In the genomic region with DNA sequence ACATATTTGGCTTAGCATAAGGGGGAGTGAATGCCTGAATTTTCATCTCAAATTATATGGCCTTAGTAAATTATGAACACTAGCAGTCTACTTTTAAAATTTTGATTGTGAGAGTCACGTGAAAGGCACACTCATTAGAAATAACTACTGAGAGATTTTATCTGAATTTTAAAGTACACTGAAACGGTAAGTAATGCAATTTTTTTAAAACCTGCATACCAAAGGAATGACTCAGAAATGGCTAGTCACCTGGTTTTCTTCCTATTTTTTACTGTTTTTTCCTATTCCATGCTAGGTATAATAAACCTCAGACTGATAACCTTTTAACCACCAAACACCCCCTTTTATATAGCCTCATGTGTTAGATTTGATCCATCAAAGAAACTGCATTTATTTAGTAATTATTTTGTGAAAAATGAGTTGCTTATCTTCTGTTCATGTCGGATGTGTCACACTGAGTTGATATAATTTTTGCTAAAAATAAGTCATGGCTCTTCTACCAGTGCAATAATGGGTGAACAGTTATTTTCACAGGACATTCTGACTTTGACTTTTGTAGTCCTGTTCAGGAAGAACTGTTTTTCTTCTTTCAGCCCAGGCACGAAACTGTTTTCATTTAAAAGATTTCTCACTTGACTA, we compare ENCODE assay signal across 17 cellular contexts. TPM values are rescaled to one million over a fixed set of nuclear protein-coding genes. Genes with fewer than 3 reads are reported as not detected.
DNase-seq lines count a peak whose midpoint lies in the region; ATAC-seq, FAIRE-seq and TF ChIP-seq lines count a peak whose summit lies in the region.
"Had no signal": no experiment of that assay in that cellular context is flagged by ENCODE, and none has a peak within 500 bp of the region (broad histone marks: within the 10 kb centered on the region; RNA-seq: fewer than 3 reads in every experiment).

No MANE protein-coding gene starts in this region.

- H3K9me3 ChIP-seq in HCT116 (ENCODE audit: control insufficient read depth in 1 of 2, insufficient read depth in 1 of 2, low read depth in 1 of 2, low read length in 2 of 2) (no peaks in the 10 kb centered on the region), astrocyte (ENCODE audit: insufficient read depth, low read depth, low read length) (no peaks in the 10 kb centered on the region), sigmoid colon (no peaks in the 10 kb centered on the region)
- H3K9me3 ChIP-seq: adrenal gland, upper lobe of right lung had no signal

- DNase-seq in HCT116 (ENCODE audit: low read depth, low spot score): no peak
- DNase-seq in astrocyte (ENCODE audit: low read depth): peak; percentile 50
- DNase-seq in glomerular visceral epithelial cell (ENCODE audit: extremely low spot score): peak; percentile 6
- DNase-seq in sigmoid colon: no peak
- DNase-seq in NCI-H82 treated with DMSO at 0.1 percent for 48 hours (lab: John Stamatoyannopoulos, UW; ENCODE audit: unreplicated experiment): no peak
- no peak for DNase-seq in NCI-H2107 (lab: John Stamatoyannopoulos, UW)
- DNase-seq: activated CD4-positive, alpha-beta T cell treated with anti-CD3 and anti-CD28 coated beads for 48 hours; adrenal gland; DMS153; NCI-H2081; NCI-H774; stimulated activated CD4-positive, alpha-beta T cell treated with anti-CD3 and anti-CD28 coated beads, Interleukin-4, amount 100 ng/mL, for 24 hours; upper lobe of right lung had no signal

- no peaks in the 10 kb centered on the region for H3K9me3 Mint-ChIP-seq in astrocyte (ENCODE audit: unreplicated experiment)
- H3K9me3 Mint-ChIP-seq: dendritic cell treated with granulocyte-macrophage colony-stimulating factor and Interleukin-4, amounts not matched to agents 40 ng/mL and 50 ng/mL, for 4 days had no signal

- H3K4me3 ChIP-seq in HCT116 (replicated peaks in 1 of 2; ENCODE audit: low read depth in 1 of 2, low read length in 2 of 2) (no peak overlapping the region), astrocyte (ENCODE audit: insufficient read depth, low read depth, low read length) (no peak overlapping the region), sigmoid colon (no peak overlapping the region)
- H3K4me3 ChIP-seq: adrenal gland, upper lobe of right lung had no signal

- no TSS peak for BruUV-seq in HCT116 (replicated peaks; lab: Mats Ljungman, UMichigan)

- no peak for FAIRE-seq in astrocyte (lab: Jason Lieb, UNC)
- FAIRE-seq: HTR-8/SVneo had no signal

- no peaks in the 10 kb centered on the region for H3K27me3 Mint-ChIP-seq in astrocyte (ENCODE audit: low read depth, unreplicated experiment)
- H3K27me3 Mint-ChIP-seq: dendritic cell treated with granulocyte-macrophage colony-stimulating factor and Interleukin-4, amounts not matched to agents 40 ng/mL and 50 ng/mL, for 4 days had no signal

- WGBS in sigmoid colon, 2 donors: 86 to 89% methylated on average over 4 of the region's 4 CpGs

- no peak for ATAC-seq in HCT116
- no peak for ATAC-seq in GM19351 (IDR thresholded peaks at IDR 0.05; ENCODE audit: unreplicated experiment)
- no peak for ATAC-seq in HG03432 (IDR thresholded peaks at IDR 0.05; ENCODE audit: unreplicated experiment)
- ATAC-seq: upper lobe of right lung had no signal

- H3K79me2 ChIP-seq in HCT116 (ENCODE audit: insufficient read depth, low read length) (no peaks in the 10 kb centered on the region), astrocyte (ENCODE audit: insufficient read depth, low read length) (no peaks in the 10 kb centered on the region)

- H3K4me1 ChIP-seq in HCT116 (ENCODE audit: control insufficient read depth in 1 of 2, insufficient read depth in 2 of 2, low read length in 2 of 2) (peaks cover 0 to 7% of the 10 kb centered on the region in 2 experiments; a peak in 2 of 4 replicates), astrocyte (ENCODE audit: insufficient read depth, low read length) (peaks cover 8% of the 10 kb centered on the region), sigmoid colon (peaks cover 0 to 56% (median 28%) of the 10 kb centered on the region in 4 donors)
- H3K4me1 ChIP-seq: upper lobe of right lung had no signal

- POLR2A ChIA-PET in HCT116 (lab: Charles Lee): no interaction called here

- intact Hi-C loops in HCT116 (cut with micrococcal nuclease): no loop called here
- intact Hi-C loops in sigmoid colon (cut with DNase I): no loop called here

- H3K27me3 ChIP-seq in HCT116 (ENCODE audit: insufficient read depth, low read length) (no peaks in the 10 kb centered on the region), astrocyte (ENCODE audit: insufficient read depth, low read length) (no peaks in the 10 kb centered on the region), sigmoid colon (no peaks in the 10 kb centered on the region)
- H3K27me3 ChIP-seq: adrenal gland, upper lobe of right lung had no signal

- RAD21 ChIA-PET in HCT116 (lab: Charles Lee; ENCODE audit: low non-redundant PET in 1 of 2, low total read pairs in 2 of 2, uncharacterized antibody in 2 of 2, unreplicated experiment in 2 of 2): no interaction called here

- peaks cover 7% of the 10 kb centered on the region for H3K36me3 Mint-ChIP-seq in astrocyte (ENCODE audit: low read depth, unreplicated experiment)

- H3K4me1 Mint-ChIP-seq in astrocyte (ENCODE audit: low read depth, unreplicated experiment): peaks cover 42% of the 10 kb centered on the region

- no peak for TF ChIP-seq RAD21 in HCT116 (IDR thresholded peaks at IDR 0.05; ENCODE audit: low read depth)

- H3K9me2 ChIP-seq in HCT116 (ENCODE audit: insufficient read depth): no peaks in the 10 kb centered on the region

- no peak for TF ChIP-seq EP300 in sigmoid colon (IDR thresholded peaks at IDR 0.05)

- H3K27ac Mint-ChIP-seq in astrocyte (ENCODE audit: unreplicated experiment): peak overlapping the region; percentile 75
- H3K27ac Mint-ChIP-seq: dendritic cell treated with granulocyte-macrophage colony-stimulating factor and Interleukin-4, amounts not matched to agents 40 ng/mL and 50 ng/mL, for 4 days had no signal

- no peak overlapping the region for H3K27ac ChIP-seq in HCT116 (ENCODE audit: low read depth, low read length)
- H3K27ac ChIP-seq in astrocyte (ENCODE audit: low read depth, low read length): peak overlapping the region; percentile 32
- H3K27ac ChIP-seq in sigmoid colon: peak overlapping the region in 3 of 4 donors; percentile 10 to 50 (median 39)
- H3K27ac ChIP-seq: upper lobe of right lung had no signal

- H4K20me1 ChIP-seq in HCT116 (ENCODE audit: insufficient read depth) (no peaks in the 10 kb centered on the region), astrocyte (ENCODE audit: insufficient read depth, low read length) (peaks cover 4% of the 10 kb centered on the region)

- TF ChIP-seq CTCF in HCT116 (IDR thresholded peaks at IDR 0.05 in 2 of 3, conservative IDR thresholded peaks at IDR 0.05 in 1 of 3; ENCODE audit: borderline replicate concordance in 1 of 3, insufficient read depth in 1 of 3, low read depth in 2 of 3, low read length in 2 of 3) (no peak), astrocyte (IDR thresholded peaks at IDR 0.05; ENCODE audit: insufficient read depth, low read depth, low read length) (no peak), sigmoid colon (IDR thresholded peaks at IDR 0.05) (no peak)

- H3K36me3 ChIP-seq in HCT116 (ENCODE audit: control insufficient read depth in 1 of 2, insufficient read depth in 2 of 2, low read length in 2 of 2) (no peaks in the 10 kb centered on the region), astrocyte (ENCODE audit: insufficient read depth, low read length) (no peaks in the 10 kb centered on the region), sigmoid colon (peaks cover 0 to 4% (median 0%) of the 10 kb centered on the region in 4 donors)
- H3K36me3 ChIP-seq: adrenal gland had no signal

- H3K4me2 ChIP-seq in HCT116 (ENCODE audit: low read length) (peak overlapping the region; percentile 4; the same call in 1 of the 2 replicates), astrocyte (ENCODE audit: low read length) (peak overlapping the region; percentile 21)

- peak overlapping the region; percentile 36 for H3K4me3 Mint-ChIP-seq in astrocyte (ENCODE audit: unreplicated experiment)
- H3K4me3 Mint-ChIP-seq: dendritic cell treated with granulocyte-macrophage colony-stimulating factor and Interleukin-4, amounts not matched to agents 40 ng/mL and 50 ng/mL, for 4 days had no signal

- no peak overlapping the region for H3K9ac ChIP-seq in HCT116 (ENCODE audit: low read length)
- no peak overlapping the region for H3K9ac ChIP-seq in astrocyte (ENCODE audit: low read length)

- CTCF ChIA-PET in HCT116 (lab: Charles Lee): interaction anchor here (1.0 to 1.4 kb wide), 3 partner anchors 26 to 354 kb away, joined by 3 to 5 read pairs (median 4); no protein-coding TSS in a partner anchor

- TF ChIP-seq POLR2A in HCT116 (IDR thresholded peaks at IDR 0.05; ENCODE audit: borderline replicate concordance, extremely low read depth, insufficient read depth, insufficient read length) (no peak), sigmoid colon (IDR thresholded peaks at IDR 0.05) (no peak)

- H2AFZ ChIP-seq in HCT116 (ENCODE audit: low read depth, low read length, poor library complexity, severe bottlenecking) (no peak overlapping the region), astrocyte (ENCODE audit: low read depth, low read length) (no peak overlapping the region)

TF ChIP-seq in HCT116, 20 proteins besides CTCF, POLR2A, EP300 and RAD21 (continues in another document):
- TF ChIP-seq SRF (IDR thresholded peaks at IDR 0.05; ENCODE audit: low read depth) (no peak), ZFX (IDR thresholded peaks at IDR 0.05) (no peak), ATF3 (IDR thresholded peaks at IDR 0.05) (no peak), FOSL1 (IDR thresholded peaks at IDR 0.05; ENCODE audit: low read depth) (no peak)

RNA-seq across cellular contexts. Expression of gene CPEB2, which starts 40.4 kb away (rescaled TPM):
- 1.3 TPM for total RNA-seq in HCT116 (2021; ENCODE audit: unreplicated experiment)
- polyA plus RNA-seq in HCT116 (2012): 0.59 and 0.60 TPM in 2 replicates
- 46.8 and 47.3 TPM in 2 replicates for total RNA-seq in astrocyte
- 10 to 100 TPM; 27.5 to 39.2 (median 30.4) TPM for total RNA-seq in sigmoid colon
- 1 to 10 TPM; 6.4 to 9.6 (median 7.2) TPM for polyA plus RNA-seq in sigmoid colon

Comparison
In these comparisons a context has a peak if more than half of its experiments do, and no peak if none do; other contexts are left out.
1. DNase-seq: peak in astrocyte (single experiment) and glomerular visceral epithelial cell (single experiment); none in HCT116 (single experiment), sigmoid colon (single experiment), NCI-H82 treated with DMSO at 0.1 percent for 48 hours (single experiment) and NCI-H2107 (single experiment).
2. RNA of gene CPEB2, which starts 40.4 kb away (total RNA-seq): 46.8 to 47.3 TPM in astrocyte and 27.5 to 39.2 TPM in sigmoid colon; 1.3 TPM in HCT116 (single experiment); every median in the first group is over 10 times any median in the second.